In genomic region chr11:3408722-3409121, GRCh38 we compare ENCODE assay signal across 8 cellular contexts. TPM values are rescaled to one million over a fixed set of nuclear protein-coding genes. Genes with fewer than 3 reads are reported as not detected.
DNase-seq lines count a peak whose midpoint lies in the region; ATAC-seq and TF ChIP-seq lines count a peak whose summit lies in the region.
"Not testable (repeated sequence)": the region's sequence is repeated elsewhere in the genome, so short reads cannot be mapped to it uniquely, and the experiment has no call there.

No MANE protein-coding gene starts in this region.

- CTCF ChIA-PET in WTC11 (lab: Charles Lee): interaction anchor here (0.6 to 3.4 kb wide), 27 partner anchors 9 to 479 kb away, joined by 3 to 67 read pairs (median 4); partner anchors contain the start of genes CARS1, NAP1L4 and ZNF195

- H3K27ac Mint-ChIP-seq in WTC11: peak overlapping the region; percentile 66
- H3K27ac Mint-ChIP-seq in nephron: peak overlapping the region in 2 of 3 experiments; percentile 26 to 39

- H3K27ac ChIP-seq in C4-2B; HL-60 (replicated peaks): not testable (repeated sequence)

- not testable (repeated sequence) for H3K27me3 Mint-ChIP-seq in WTC11 (ENCODE audit: low read depth); nephron (ENCODE audit: low read depth)

- not testable (repeated sequence) for H3K4me1 Mint-ChIP-seq in WTC11, nephron

- not testable (repeated sequence) for H3K4me3 ChIP-seq in HL-60 (replicated peaks; ENCODE audit: insufficient read depth, low read length)

- TF ChIP-seq CTCF in C4-2B (conservative IDR thresholded peaks at IDR 0.05): peak; percentile 84
- peak; percentile 40 for TF ChIP-seq CTCF in HL-60 (IDR thresholded peaks at IDR 0.05; ENCODE audit: insufficient read depth, low read length)
- peak; percentile 80 for TF ChIP-seq CTCF in WTC11 (IDR thresholded peaks at IDR 0.05)
- TF ChIP-seq CTCF in nephron (IDR thresholded peaks at IDR 0.05; ENCODE audit: unreplicated experiment in 3 of 3): peak; percentile 69 to 79 (median 76)

- not testable (repeated sequence) for H3K27me3 ChIP-seq in HL-60 (ENCODE audit: insufficient read depth, poor library complexity, severe bottlenecking)

- not testable (repeated sequence) for ATAC-seq in WTC11

- DNase-seq in HL-60 (ENCODE audit: low read depth in 1 of 2, low spot score in 1 of 2): peak in 1 of 2 experiments; percentile 71
- peak; percentile 34 to 75 for DNase-seq in NCI-H524 (lab: John Stamatoyannopoulos, UW)
- DNase-seq in WTC11 (ENCODE audit: low spot score): peak; percentile 96
- DNase-seq in amygdala (lab: John Stamatoyannopoulos, UW): peak in 37 of 56 donors; percentile 4 to 82 (median 34)
- DNase-seq in globus pallidus (ENCODE audit: low spot score): peak; percentile 35
- DNase-seq in stimulated activated CD8-positive, alpha-beta memory T cell treated with anti-CD3 and anti-CD28 coated beads, Interleukin-15, amount 100 ng/mL, for 48 hours (ENCODE audit: low read depth in 2 of 2): peak; percentile 43 to 57

- peaks cover 42% of the 10 kb centered on the region for H3K36me3 Mint-ChIP-seq in WTC11
- H3K36me3 Mint-ChIP-seq in nephron (ENCODE audit: low read depth): not testable (repeated sequence)

- POLR2A ChIA-PET in WTC11 (lab: Charles Lee): interaction anchor here (1.1 kb wide), 1 partner anchor 30 kb away, joined by 3 read pairs; the partner anchor contains the start of gene ZNF195

- not testable (repeated sequence) for H3K9me3 Mint-ChIP-seq in WTC11, nephron

- not testable (repeated sequence) for H3K4me3 Mint-ChIP-seq in WTC11, nephron

RNA-seq across cellular contexts. Expression of gene ZNF195, which starts 29.8 kb away (rescaled TPM):
- total RNA-seq in WTC11 (2021): 72.7 to 85.5 TPM (median 74.2 TPM) in 3 replicates
